Comparison of ENCODE assay signal across 8 cellular contexts in genomic region chr19:19591133-19591825, GRCh38. TPM values are rescaled to one million over a fixed set of nuclear protein-coding genes. Genes with fewer than 3 reads are reported as not detected.
DNase-seq lines count a peak whose midpoint lies in the region; ATAC-seq and TF ChIP-seq lines count a peak whose summit lies in the region.

No MANE protein-coding gene starts in this region.

- peak overlapping the region; percentile 15 to 89 (median 66) for H3K4me3 Mint-ChIP-seq in IgD-negative memory B cell
- H3K4me3 Mint-ChIP-seq in activated CD4-positive, alpha-beta memory T cell treated with anti-CD3 and anti-CD28 coated beads for 36 hours = peak overlapping the region; percentile 60

- H3K27ac Mint-ChIP-seq in IgD-negative memory B cell = peak overlapping the region; percentile 70 to 98 (median 97)
- H3K27ac Mint-ChIP-seq in activated CD4-positive, alpha-beta memory T cell treated with anti-CD3 and anti-CD28 coated beads for 36 hours = peak overlapping the region; percentile 100

- no peak for DNase-seq in Right ventricle myocardium superior
- no peak for DNase-seq in left ventricle myocardium superior
- DNase-seq in activated CD4-positive, alpha-beta memory T cell treated with anti-CD3 and anti-CD28 coated beads for 36 hours = peak; percentile 89
- DNase-seq in epithelial cell of esophagus (ENCODE audit: low read depth) = peak; percentile 98
- DNase-seq in pons (ENCODE audit: low spot score) = peak; percentile 9
- DNase-seq in KG1 (lab: John Stamatoyannopoulos, UW) = no peak

- CTCF ChIA-PET in activated CD4-positive, alpha-beta memory T cell treated with anti-CD3 and anti-CD28 coated beads for 36 hours (lab: Charles Lee) = interaction anchor here (0.7 to 6.6 kb wide), 4 partner anchors 38 to 71 kb away, joined by 3 to 51 read pairs (median 3); partner anchors contain the start of gene GMIP

- ATAC-seq in Right ventricle myocardium superior (ENCODE audit: poor library complexity) (peak; percentile 46), left ventricle myocardium superior (no peak), GM18858 (IDR thresholded peaks at IDR 0.05; ENCODE audit: unreplicated experiment) (no peak)

- TF ChIP-seq CTCF in epithelial cell of esophagus (IDR thresholded peaks at IDR 0.05; ENCODE audit: insufficient read depth, low read depth, low read length, missing control alignments) = no peak

- H3K4me3 ChIP-seq in epithelial cell of esophagus (ENCODE audit: low read length) = no peak overlapping the region

- no peaks in the 10 kb centered on the region for H3K9me3 Mint-ChIP-seq in IgD-negative memory B cell
- H3K9me3 Mint-ChIP-seq in activated CD4-positive, alpha-beta memory T cell treated with anti-CD3 and anti-CD28 coated beads for 36 hours = no peaks in the 10 kb centered on the region

- intact Hi-C loops in Right ventricle myocardium superior (cut with DNase I) = no loop called here
- intact Hi-C loops in left ventricle myocardium superior (cut with micrococcal nuclease) = no loop called here
- intact Hi-C loops in activated CD4-positive, alpha-beta memory T cell treated with anti-CD3 and anti-CD28 coated beads for 36 hours (cut with micrococcal nuclease) = loop anchor here (1.0 to 2.0 kb wide), 4 partner anchors 8 to 52 kb away; partner anchors contain the start of genes GMIP and PBX4

- POLR2A ChIA-PET in activated CD4-positive, alpha-beta memory T cell treated with anti-CD3 and anti-CD28 coated beads for 36 hours (lab: Charles Lee) = interaction anchor here (0.6 to 2.5 kb wide), 10 partner anchors 9 to 274 kb away, joined by 3 to 14 read pairs (median 4); partner anchors contain the start of genes PBX4, ZNF253 and ZNF506

- H3K36me3 Mint-ChIP-seq in IgD-negative memory B cell = peaks cover 1% of the 10 kb centered on the region
- H3K36me3 Mint-ChIP-seq in activated CD4-positive, alpha-beta memory T cell treated with anti-CD3 and anti-CD28 coated beads for 36 hours = peaks cover 48% of the 10 kb centered on the region

- no peaks in the 10 kb centered on the region for H3K27me3 Mint-ChIP-seq in IgD-negative memory B cell
- no peaks in the 10 kb centered on the region for H3K27me3 Mint-ChIP-seq in activated CD4-positive, alpha-beta memory T cell treated with anti-CD3 and anti-CD28 coated beads for 36 hours

- peaks cover 15 to 23% (median 16%) of the 10 kb centered on the region in 3 donors for H3K4me1 Mint-ChIP-seq in IgD-negative memory B cell
- peaks cover 72% of the 10 kb centered on the region for H3K4me1 Mint-ChIP-seq in activated CD4-positive, alpha-beta memory T cell treated with anti-CD3 and anti-CD28 coated beads for 36 hours (ENCODE audit: low read depth)

RNA-seq across cellular contexts. Expression of gene PBX4, which starts 27.2 kb away (rescaled TPM):
- total RNA-seq in Right ventricle myocardium superior (not detected), left ventricle myocardium superior (0.42 TPM)
- 4.1 TPM for polyA plus RNA-seq in IgD-negative memory B cell
- total RNA-seq in activated CD4-positive, alpha-beta memory T cell treated with anti-CD3 and anti-CD28 coated beads for 36 hours = 10 to 100 TPM; 44.9 to 45.7 TPM

RNA-seq across cellular contexts. Expression of gene LPAR2, which starts 36.7 kb away (rescaled TPM):
- total RNA-seq in Right ventricle myocardium superior = 1.7 TPM
- 1.6 TPM for total RNA-seq in left ventricle myocardium superior
- polyA plus RNA-seq in IgD-negative memory B cell = 14.3 TPM
- 10 to 100 TPM; 32.5 to 33.1 TPM for total RNA-seq in activated CD4-positive, alpha-beta memory T cell treated with anti-CD3 and anti-CD28 coated beads for 36 hours

RNA-seq across cellular contexts. Expression of gene GMIP, which starts 52.2 kb away (rescaled TPM):
- total RNA-seq in Right ventricle myocardium superior (3.0 TPM), left ventricle myocardium superior (4.2 TPM)
- 72.4 TPM for polyA plus RNA-seq in IgD-negative memory B cell
- 10 to 100 TPM; 78.6 to 79.4 TPM for total RNA-seq in activated CD4-positive, alpha-beta memory T cell treated with anti-CD3 and anti-CD28 coated beads for 36 hours

RNA-seq across cellular contexts. Expression of gene CILP2, which starts 53.2 kb away (rescaled TPM):
- total RNA-seq in Right ventricle myocardium superior (0.40 TPM), left ventricle myocardium superior (0.50 TPM)
- not detected for polyA plus RNA-seq in IgD-negative memory B cell
- total RNA-seq in activated CD4-positive, alpha-beta memory T cell treated with anti-CD3 and anti-CD28 coated beads for 36 hours = under 1 TPM; 0.44 to 0.50 TPM

Comparison
In these comparisons a context has a peak if more than half of its experiments do, and no peak if none do; other contexts are left out.
1. DNase-seq: peak in activated CD4-positive, alpha-beta memory T cell treated with anti-CD3 and anti-CD28 coated beads for 36 hours (single experiment), epithelial cell of esophagus (single experiment) and pons (single experiment); none in Right ventricle myocardium superior (single experiment), left ventricle myocardium superior (single experiment) and KG1 (single experiment).
2. RNA of gene PBX4, which starts 27.2 kb away (total RNA-seq): 44.9 to 45.7 TPM in activated CD4-positive, alpha-beta memory T cell treated with anti-CD3 and anti-CD28 coated beads for 36 hours; 0.42 TPM in left ventricle myocardium superior (single experiment) and not detected in Right ventricle myocardium superior (single experiment); every median in the first group is over 10 times any median in the second.
3. RNA of gene LPAR2, which starts 36.7 kb away (total RNA-seq): 32.5 to 33.1 TPM in activated CD4-positive, alpha-beta memory T cell treated with anti-CD3 and anti-CD28 coated beads for 36 hours; 1.7 TPM in Right ventricle myocardium superior (single experiment) and 1.6 TPM in left ventricle myocardium superior (single experiment); every median in the first group is over 10 times any median in the second.
4. RNA of gene GMIP, which starts 52.2 kb away (total RNA-seq): 78.6 to 79.4 TPM in activated CD4-positive, alpha-beta memory T cell treated with anti-CD3 and anti-CD28 coated beads for 36 hours; 4.2 TPM in left ventricle myocardium superior (single experiment) and 3.0 TPM in Right ventricle myocardium superior (single experiment); every median in the first group is over 10 times any median in the second.